In the genomic region with DNA sequence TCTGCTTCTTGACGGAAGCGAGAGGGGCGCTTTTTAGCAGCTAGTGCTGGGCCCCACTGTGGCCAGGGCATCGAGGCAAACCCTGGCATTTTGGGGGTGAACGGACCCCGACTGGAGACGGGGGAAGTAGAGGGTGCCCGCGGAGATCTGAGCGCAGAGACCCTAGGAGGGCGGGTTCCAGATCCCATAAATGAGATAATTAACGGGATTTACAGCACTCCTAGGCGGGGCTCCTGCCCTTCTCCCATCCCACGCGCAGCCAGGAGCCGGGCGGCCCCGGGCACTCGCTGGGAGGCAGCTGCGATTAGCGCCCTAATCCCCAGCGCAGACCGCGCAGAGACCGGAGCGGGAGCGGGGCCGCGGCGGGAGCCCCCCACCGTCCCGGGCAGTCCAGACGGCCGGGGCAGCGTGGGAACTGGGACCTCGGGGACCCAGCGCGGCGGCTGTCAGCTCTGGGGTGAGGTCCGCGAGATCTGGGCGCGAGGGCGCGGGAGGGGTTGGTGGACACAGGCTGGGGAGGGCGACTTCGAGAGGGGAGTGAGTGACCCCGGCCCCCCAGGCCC, we compare ENCODE assay signal across 9 cellular contexts. TPM values are rescaled to one million over a fixed set of nuclear protein-coding genes. Genes with fewer than 3 reads are reported as not detected.
DNase-seq lines count a peak whose midpoint lies in the region; ATAC-seq, FAIRE-seq and TF ChIP-seq lines count a peak whose summit lies in the region.
"Had no signal": no experiment of that assay in that cellular context is flagged by ENCODE, and none has a peak within 500 bp of the region (broad histone marks: within the 10 kb centered on the region; RNA-seq: fewer than 3 reads in every experiment).

No MANE protein-coding gene starts in this region.

- ATAC-seq in effector memory CD8-positive, alpha-beta T cell (replicated peaks): no peak
- peak in 1 of 3 donors; percentile 12 for ATAC-seq in natural killer cell

- peaks cover 34% of the 10 kb centered on the region for H3K4me1 ChIP-seq in HUES6 (ENCODE audit: control insufficient read depth, insufficient read depth, low read length)

- H3K36me3 Mint-ChIP-seq in effector memory CD8-positive, alpha-beta T cell (ENCODE audit: insufficient read depth): peaks cover 2% of the 10 kb centered on the region
- H3K36me3 Mint-ChIP-seq in natural killer cell: no peaks in the 10 kb centered on the region

- FAIRE-seq in GM19239 (lab: Jason Lieb, UNC) (no peak), H54 (lab: Jason Lieb, UNC) (no peak)
- FAIRE-seq: colon had no signal

- TF ChIP-seq CTCF in AG09309 (IDR thresholded peaks at IDR 0.05; ENCODE audit: control insufficient read depth, insufficient read depth, low read depth, low read length, missing control alignments) (no peak), natural killer cell (IDR thresholded peaks at IDR 0.05) (no peak)

- H3K27me3 Mint-ChIP-seq in effector memory CD8-positive, alpha-beta T cell: peaks cover 52 to 62% of the 10 kb centered on the region in 2 donors
- H3K27me3 Mint-ChIP-seq in natural killer cell (ENCODE audit: low read depth in 2 of 2): peaks cover 59 to 63% of the 10 kb centered on the region in 2 donors

- no peak overlapping the region; the same call in 1 of the 2 replicates for H3K27ac ChIP-seq in HUES6 (ENCODE audit: low read depth, low read length)

- DNase-seq in AG09309 (ENCODE audit: low read depth) (no peak), natural killer cell (no peak), GM19239 (ENCODE audit: insufficient read length, low spot score) (no peak), H54 (ENCODE audit: insufficient read length, low spot score) (no peak), GOT3 (lab: John Stamatoyannopoulos, UW) (no peak), midbrain (lab: John Stamatoyannopoulos, UW) (no peak)
- DNase-seq in effector memory CD8-positive, alpha-beta T cell: no peak

- H3K27ac Mint-ChIP-seq in effector memory CD8-positive, alpha-beta T cell: no peak overlapping the region
- H3K27ac Mint-ChIP-seq in natural killer cell: no peak overlapping the region

- peak overlapping the region; percentile 70 to 77 for H3K4me3 Mint-ChIP-seq in effector memory CD8-positive, alpha-beta T cell
- H3K4me3 Mint-ChIP-seq in natural killer cell: peak overlapping the region; percentile 67

- peak overlapping the region; percentile 86 for H3K9ac ChIP-seq in HUES6 (ENCODE audit: low read length)

- H3K36me3 ChIP-seq in HUES6 (ENCODE audit: control insufficient read depth, insufficient read depth, low read length): no peaks in the 10 kb centered on the region

- H3K9me3 ChIP-seq in HUES6 (ENCODE audit: control insufficient read depth, insufficient read depth, low read depth, low read length): no peaks in the 10 kb centered on the region

- H3K4me1 Mint-ChIP-seq in effector memory CD8-positive, alpha-beta T cell (ENCODE audit: low read depth in 2 of 2): peaks cover 6 to 7% of the 10 kb centered on the region in 2 donors
- H3K4me1 Mint-ChIP-seq in natural killer cell: peaks cover 6 to 10% of the 10 kb centered on the region in 2 donors

- H3K9me3 Mint-ChIP-seq in effector memory CD8-positive, alpha-beta T cell: no peaks in the 10 kb centered on the region
- no peaks in the 10 kb centered on the region for H3K9me3 Mint-ChIP-seq in natural killer cell

- peak overlapping the region; percentile 81 for H3K4me3 ChIP-seq in AG09309 (ENCODE audit: control insufficient read depth, low read depth, low read length)
- H3K4me3 ChIP-seq in HUES6 (ENCODE audit: low read depth, low read length): peak overlapping the region; percentile 73

- no peak for TF ChIP-seq POLR2A in H54 (IDR thresholded peaks at IDR 0.05; ENCODE audit: low read depth, low read length)

- intact Hi-C loops in natural killer cell (cut with micrococcal nuclease): no loop called here

- H3K27me3 ChIP-seq in HUES6 (ENCODE audit: control insufficient read depth, insufficient read depth, low read length): peaks cover 40% of the 10 kb centered on the region

RNA-seq across cellular contexts. Expression of gene JCAD, which starts 0.7 kb away (rescaled TPM):
- under 1 TPM in 2 of 3 donors, not detected in 1; 0.07 to 0.43 TPM for total RNA-seq in natural killer cell
